Comparison of ENCODE assay signal across 15 cellular contexts in genomic region chr15:68528891-68529290, GRCh38. TPM values are rescaled to one million over a fixed set of nuclear protein-coding genes. Genes with fewer than 3 reads are reported as not detected.
DNase-seq lines count a peak whose midpoint lies in the region; ATAC-seq and TF ChIP-seq lines count a peak whose summit lies in the region.
"Had no signal": no experiment of that assay in that cellular context is flagged by ENCODE, and none has a peak within 500 bp of the region (broad histone marks: within the 10 kb centered on the region; RNA-seq: fewer than 3 reads in every experiment).

No MANE protein-coding gene starts in this region.

- H3K4me2 ChIP-seq in IMR-90 (ENCODE audit: low read depth, low read length) = no peak overlapping the region

- H3K23ac ChIP-seq in IMR-90 (ENCODE audit: low read depth, low read length) = no peak overlapping the region

- CTCF ChIA-PET in IMR-90 (lab: Yijun Ruan, JAX) = no interaction called here
- CTCF ChIA-PET in Caco-2 (lab: Charles Lee) = no interaction called here

- no peak overlapping the region for H3K14ac ChIP-seq in IMR-90 (replicated peaks; ENCODE audit: low read depth, low read length)

- TF ChIP-seq CTCF in IMR-90 (conservative IDR thresholded peaks at IDR 0.05; ENCODE audit: low read depth, low read length) (no peak), astrocyte of the cerebellum (IDR thresholded peaks at IDR 0.05; ENCODE audit: low read depth, low read length, missing control alignments) (no peak), left lung (IDR thresholded peaks at IDR 0.05) (no peak), Caco-2 (IDR thresholded peaks at IDR 0.05; ENCODE audit: insufficient read depth in 1 of 2, low read depth in 1 of 2, low read length in 1 of 2, severe bottlenecking in 1 of 2, unreplicated experiment in 1 of 2) (no peak)

- H3K36me3 ChIP-seq in IMR-90 (ENCODE audit: control insufficient read depth, insufficient read depth, low read length) (no peaks in the 10 kb centered on the region), left lung (no peaks in the 10 kb centered on the region), Caco-2 (ENCODE audit: control insufficient read depth, insufficient read depth, low read length) (no peaks in the 10 kb centered on the region)
- H3K36me3 ChIP-seq: ascending aorta had no signal

- intact Hi-C loops in IMR-90 (cut with micrococcal nuclease) (no loop called here), left lung (cut with DNase I) (no loop called here), Right ventricle myocardium inferior (cut with DNase I) (no loop called here), Caco-2 (cut with micrococcal nuclease; ENCODE audit: unreplicated experiment) (no loop called here)

- H3K4ac ChIP-seq in IMR-90 (ENCODE audit: low read depth, low read length) = peak overlapping the region; percentile 35; the same call in 1 of the 2 replicates

- no TSS peak for BruUV-seq in IMR-90 (replicated peaks; lab: Mats Ljungman, UMichigan)
- no TSS peak for BruUV-seq in Caco-2 (replicated peaks; lab: Mats Ljungman, UMichigan)

- no peak overlapping the region for H2BK20ac ChIP-seq in IMR-90 (ENCODE audit: low read depth, low read length)

- H3K18ac ChIP-seq in IMR-90 (ENCODE audit: low read depth, low read length) = no peak overlapping the region

- peak; percentile 27 for DNase-seq in COLO829 (ENCODE audit: low spot score)
- no peak for DNase-seq in IMR-90
- DNase-seq in astrocyte of the cerebellum (ENCODE audit: low read depth) = peak; percentile 70
- no peak for DNase-seq in left lung
- no peak for DNase-seq in Right ventricle myocardium inferior (ENCODE audit: missing footprints)
- no peak for DNase-seq in effector CD8-positive, alpha-beta T cell (lab: John Stamatoyannopoulos, UW)
- no peak for DNase-seq in Caco-2
- no peak for DNase-seq in activated gamma-delta T cell (lab: John Stamatoyannopoulos, UW)
- DNase-seq: HCEC 1CT; nucleus accumbens; stimulated activated CD4-positive, alpha-beta T cell treated with anti-CD3 and anti-CD28 coated beads, Interleukin-1b, Interleukin-23, amount 100 ng/mL, for 48 hours; stimulated activated naive CD4-positive, alpha-beta T cell had no signal

- H3K4me3 ChIP-seq in IMR-90 (ENCODE audit: insufficient read depth, low read depth, low read length) (no peak overlapping the region), astrocyte of the cerebellum (ENCODE audit: low read depth, low read length) (no peak overlapping the region), left lung (no peak overlapping the region), Caco-2 (ENCODE audit: low read depth, low read length) (no peak overlapping the region)
- H3K4me3 ChIP-seq: ascending aorta had no signal

- no peak overlapping the region for H3K56ac ChIP-seq in IMR-90 (ENCODE audit: extremely low read depth, insufficient read depth, low read length)

- no peaks in the 10 kb centered on the region for H3K79me1 ChIP-seq in IMR-90 (ENCODE audit: low read depth in 1 of 2, low read length in 2 of 2)

- POLR2A ChIA-PET in IMR-90 (lab: Charles Lee; ENCODE audit: unreplicated experiment) (no interaction called here), Caco-2 (lab: Charles Lee) (no interaction called here)

- H3K36me3 Mint-ChIP-seq in Caco-2 (ENCODE audit: insufficient read depth, unreplicated experiment) = no peaks in the 10 kb centered on the region

- H2BK15ac ChIP-seq in IMR-90 (ENCODE audit: low read depth, low read length) = no peak overlapping the region

- no peak overlapping the region for H2AK5ac ChIP-seq in IMR-90 (ENCODE audit: low read depth, low read length)

- H3K9me3 ChIP-seq in IMR-90 (ENCODE audit: control insufficient read depth, insufficient read depth, low read length) (peaks cover 3% of the 10 kb centered on the region; the same call in 1 of the 2 replicates), left lung (peaks cover 0 to 19% of the 10 kb centered on the region in 2 donors), Caco-2 (peaks cover 10% of the 10 kb centered on the region; the same call in 1 of the 2 replicates)

- ATAC-seq in IMR-90 (ENCODE audit: low read depth) = no peak
- ATAC-seq in left lung = peak; percentile 30
- no peak for ATAC-seq in Right ventricle myocardium inferior
- ATAC-seq: SK-N-SH treated with all-trans-retinoic acid at 6 μM for 48 hours had no signal

- no peak for TF ChIP-seq RAD21 in IMR-90 (IDR thresholded peaks at IDR 0.05; ENCODE audit: low read length)

- H2AFZ ChIP-seq in IMR-90 (replicated peaks; ENCODE audit: low read length, poor library complexity) = no peak overlapping the region

- no CpG with 5 or more reads among the region's 5 CpGs for WGBS in IMR-90 (ENCODE audit: extremely low coverage in 2 of 2, insufficient read length in 1 of 2), 2 experiments

- H4K8ac ChIP-seq in IMR-90 (ENCODE audit: low read depth in 2 of 2, low read length in 2 of 2) = peak overlapping the region in 1 of 2 experiments; percentile 63; a peak in 1 of 4 replicates

- TF ChIP-seq POLR2A in IMR-90 (IDR thresholded peaks at IDR 0.05; ENCODE audit: low read depth, low read length) = no peak

- peaks cover 9% of the 10 kb centered on the region for H3K9me3 Mint-ChIP-seq in Caco-2 (ENCODE audit: unreplicated experiment)

- H3K4me1 ChIP-seq in IMR-90 (ENCODE audit: control insufficient read depth, insufficient read depth, low read length) (peaks cover 3% of the 10 kb centered on the region; the same call in 1 of the 2 replicates), left lung (no peaks in the 10 kb centered on the region), Caco-2 (peaks cover 5% of the 10 kb centered on the region; the same call in 1 of the 2 replicates)

- H4K20me1 ChIP-seq in IMR-90 (ENCODE audit: insufficient read depth, low read length) = no peaks in the 10 kb centered on the region

- H3K27me3 ChIP-seq in IMR-90 (ENCODE audit: control insufficient read depth, insufficient read depth, low read length) = no peaks in the 10 kb centered on the region
- H3K27me3 ChIP-seq in left lung = no peaks in the 10 kb centered on the region
- H3K27me3 ChIP-seq in Caco-2 (replicated peaks; ENCODE audit: control insufficient read depth, insufficient read depth, low read length) = no peaks in the 10 kb centered on the region
- H3K27me3 ChIP-seq: ascending aorta had no signal

- no peak overlapping the region for H3K4me3 Mint-ChIP-seq in Caco-2 (ENCODE audit: unreplicated experiment)

- no peaks in the 10 kb centered on the region for H3K4me1 Mint-ChIP-seq in Caco-2 (ENCODE audit: low read depth, unreplicated experiment)

- H3K9ac ChIP-seq in IMR-90 (ENCODE audit: low read depth, low read length) = no peak overlapping the region

- H2BK5ac ChIP-seq in IMR-90 (ENCODE audit: low read depth, low read length, poor library complexity, severe bottlenecking) = no peak overlapping the region

- peaks cover 13% of the 10 kb centered on the region for H3K27me3 Mint-ChIP-seq in Caco-2 (ENCODE audit: insufficient read depth, unreplicated experiment)

- in situ Hi-C loops in IMR-90 (cut with MboI; ENCODE audit: low sequenced_read_pairs) (no loop called here), astrocyte of the cerebellum (cut with HindIII; ENCODE audit: low sequenced_read_pairs) (no loop called here)

- H3K9me1 ChIP-seq in IMR-90 (ENCODE audit: insufficient read depth, low read length) = no peaks in the 10 kb centered on the region

- H2BK120ac ChIP-seq in IMR-90 (ENCODE audit: low read depth, low read length) = peak overlapping the region; percentile 57; the same call in 1 of the 2 replicates

- dilution Hi-C loops in IMR-90 (cut with HindIII; ENCODE audit: low sequenced_read_pairs, unreplicated experiment) = no loop called here

- H3K27ac ChIP-seq in IMR-90 (ENCODE audit: insufficient read depth, low read length) (no peak overlapping the region), left lung (no peak overlapping the region)
- H3K27ac ChIP-seq: ascending aorta had no signal

- no peak overlapping the region for H3K27ac Mint-ChIP-seq in Caco-2 (ENCODE audit: unreplicated experiment)

- H4K5ac ChIP-seq in IMR-90 (ENCODE audit: low read depth, low read length) = no peak overlapping the region

- H2AK9ac ChIP-seq in IMR-90 (replicated peaks; ENCODE audit: low read depth, low read length, poor library complexity) = no peak overlapping the region

- H4K91ac ChIP-seq in IMR-90 (ENCODE audit: insufficient read depth, low read depth, low read length) = no peak overlapping the region

TF ChIP-seq in IMR-90, 13 proteins besides CTCF, POLR2A, EP300 and RAD21:
- TF ChIP-seq MAZ (IDR thresholded peaks at IDR 0.05; ENCODE audit: borderline replicate concordance, low read depth, low read length) (no peak), BHLHE40 (IDR thresholded peaks at IDR 0.05; ENCODE audit: low read depth, low read length) (no peak), ELK1 (IDR thresholded peaks at IDR 0.05; ENCODE audit: borderline replicate concordance, low read depth, low read length) (no peak)

RNA-seq across cellular contexts. Expression of gene CORO2B, which starts 49.9 kb away (rescaled TPM):
- total RNA-seq in IMR-90 (2012; rRNA removed) (9.3 and 9.7 TPM in 2 replicates), left lung (1 to 10 TPM; 3.0 to 3.5 TPM), Right ventricle myocardium inferior (8.5 TPM), Caco-2 (2022) (0.21 and 0.25 TPM in 2 replicates)
- 39.3 and 43.2 TPM in 2 replicates for polyA plus RNA-seq in IMR-90 (2012; rRNA removed)
- polyA plus RNA-seq in IMR-90 (2012; cell fraction: cytosol; rRNA removed) = 29.1 and 32.4 TPM in 2 replicates
- 24.4 and 27.5 TPM in 2 replicates for polyA plus RNA-seq in IMR-90 (2012; cell fraction: nucleus; rRNA removed; ENCODE audit: low replicate concordance)
- total RNA-seq: NCI-H460 had no signal

Comparison
In these comparisons a context has a peak if more than half of its experiments do, and no peak if none do; other contexts are left out.
1. DNase-seq: peak in COLO829 (single experiment) and astrocyte of the cerebellum (single experiment); none in IMR-90 (single experiment), left lung (0 of 2), Right ventricle myocardium inferior (single experiment), effector CD8-positive, alpha-beta T cell (single experiment), Caco-2 (0 of 2) and activated gamma-delta T cell (single experiment).